In genomic region chr12:120242275-120242799, GRCh38 we compare ENCODE assay signal across 11 cellular contexts. TPM values are rescaled to one million over a fixed set of nuclear protein-coding genes. Genes with fewer than 3 reads are reported as not detected.
DNase-seq lines count a peak whose midpoint lies in the region; ATAC-seq, FAIRE-seq and TF ChIP-seq lines count a peak whose summit lies in the region.
"Had no signal": no experiment of that assay in that cellular context is flagged by ENCODE, and none has a peak within 500 bp of the region (broad histone marks: within the 10 kb centered on the region; RNA-seq: fewer than 3 reads in every experiment).

No MANE protein-coding gene starts in this region.

- FAIRE-seq in RCC 7860 (lab: Jason Lieb, UNC) = no peak

- H3K9me3 ChIP-seq in lung (ENCODE audit: control insufficient read depth in 2 of 2, insufficient read depth in 1 of 2, low read length in 1 of 2) (no peaks in the 10 kb centered on the region), stomach smooth muscle (ENCODE audit: control insufficient read depth in 2 of 2, low read length in 2 of 2) (no peaks in the 10 kb centered on the region), HAP-1 (no peaks in the 10 kb centered on the region), ascending aorta (no peaks in the 10 kb centered on the region)

- H3K4me1 ChIP-seq in lung (ENCODE audit: control insufficient read depth in 2 of 2, insufficient read depth in 2 of 2, low read length in 2 of 2) (peaks cover 24 to 44% of the 10 kb centered on the region in 2 donors), stomach smooth muscle (ENCODE audit: control insufficient read depth, insufficient read depth, low read length) (peaks cover 58% of the 10 kb centered on the region), HAP-1 (no peaks in the 10 kb centered on the region; the same call in 1 of the 2 replicates), ascending aorta (peaks cover 10 to 41% of the 10 kb centered on the region in 2 donors)

- no peaks in the 10 kb centered on the region for H3K36me3 ChIP-seq in lung (ENCODE audit: control insufficient read depth in 2 of 2, insufficient read depth in 2 of 2, low read length in 2 of 2)
- H3K36me3 ChIP-seq in stomach smooth muscle (ENCODE audit: control insufficient read depth in 2 of 2, insufficient read depth in 2 of 2, low read length in 2 of 2) = no peaks in the 10 kb centered on the region
- no peaks in the 10 kb centered on the region for H3K36me3 ChIP-seq in HAP-1 (replicated peaks)
- H3K36me3 ChIP-seq in ascending aorta = peaks cover 0 to 8% of the 10 kb centered on the region in 2 donors

- intact Hi-C loops in head of caudate nucleus (cut with DNase I) = no loop called here
- intact Hi-C loops in ascending aorta (cut with DNase I) = no loop called here

- H3K9ac ChIP-seq in stomach smooth muscle (ENCODE audit: low read length in 2 of 2) = peak overlapping the region in 1 of 2 donors; percentile 21

- no peaks in the 10 kb centered on the region for H3K27me3 ChIP-seq in lung (ENCODE audit: control insufficient read depth, insufficient read depth)
- no peaks in the 10 kb centered on the region for H3K27me3 ChIP-seq in stomach smooth muscle (ENCODE audit: control insufficient read depth in 1 of 2, insufficient read depth in 2 of 2, low read length in 2 of 2)
- H3K27me3 ChIP-seq in HAP-1 (ENCODE audit: low read depth) = no peaks in the 10 kb centered on the region
- no peaks in the 10 kb centered on the region for H3K27me3 ChIP-seq in ascending aorta

- H3K4me3 ChIP-seq in lung (no peak overlapping the region), stomach smooth muscle (ENCODE audit: low read length in 2 of 2) (no peak overlapping the region), HAP-1 (no peak overlapping the region), ascending aorta (no peak overlapping the region)

- in situ Hi-C loops in HAP-1 (cut with MboI; ENCODE audit: low sequenced_read_pairs) = no loop called here

- no peak for TF ChIP-seq CTCF in lung (IDR thresholded peaks at IDR 0.05; ENCODE audit: control extremely low read depth, extremely low read depth)
- TF ChIP-seq CTCF in ascending aorta (IDR thresholded peaks at IDR 0.05) = no peak

- peak overlapping the region; percentile 99 for H3K27ac ChIP-seq in epithelial cell of prostate
- peak overlapping the region in 1 of 2 donors; percentile 62 for H3K27ac ChIP-seq in lung (ENCODE audit: low read depth in 1 of 2, low read length in 1 of 2)
- peak overlapping the region; percentile 31 for H3K27ac ChIP-seq in stomach smooth muscle (ENCODE audit: low read length)
- H3K27ac ChIP-seq in ascending aorta = peak overlapping the region in 1 of 2 donors; percentile 36

- ATAC-seq in lung (ENCODE audit: insufficient read depth, low FRiP score) = peak; percentile 36

- WGBS in lung, 2 donors = 52 to 58% methylated on average over 9 of the region's 9 CpGs

- peak; percentile 1 for DNase-seq in RPMI8226
- no peak for DNase-seq in epithelial cell of prostate (ENCODE audit: low read depth, low spot score)
- no peak for DNase-seq in lung (ENCODE audit: low spot score)
- no peak for DNase-seq in HAP-1 (ENCODE audit: low spot score in 2 of 2)
- DNase-seq in head of caudate nucleus = no peak
- no peak for DNase-seq in RCC 7860 (ENCODE audit: low spot score)
- no peak for DNase-seq in ascending aorta (ENCODE audit: low spot score in 2 of 2)
- DNase-seq: MV-4-11, NCI-H2227 treated with DMSO at 0.1 percent for 48 hours had no signal

RNA-seq across cellular contexts. Expression of gene PXN, which starts 23.2 kb away (rescaled TPM):
- total RNA-seq in lung (100 to 1,000 TPM in 1 of 2 donors, 10 to 100 TPM in 1; 81.1 to 117 TPM), ascending aorta (282 TPM)
- 10 to 100 TPM; 81.3 to 100.0 TPM for polyA plus RNA-seq in lung

RNA-seq across cellular contexts. Expression of gene RPLP0, which starts 41.4 kb away (rescaled TPM):
- total RNA-seq in lung (1,000 to 10,000 TPM; 1,492 to 1,979 TPM), ascending aorta (2,244 TPM)
- 1,000 to 10,000 TPM; 2,934 to 3,190 TPM for polyA plus RNA-seq in lung

RNA-seq across cellular contexts. Expression of gene GCN1, which starts 47.8 kb away (rescaled TPM):
- total RNA-seq in lung = 10 to 100 TPM; 76.4 to 93.6 TPM
- polyA plus RNA-seq in lung = 10 to 100 TPM; 19.3 to 29.7 TPM
- total RNA-seq in ascending aorta = 49.0 TPM

RNA-seq across cellular contexts. Expression of gene RNU4-2, which starts 49.4 kb away (rescaled TPM):
- total RNA-seq in lung = over 10,000 TPM in 1 of 2 donors, under 1 TPM in 1; under 0.01 to 10,045 TPM
- not detected for polyA plus RNA-seq in lung
- total RNA-seq in ascending aorta = not detected
- polyA plus RNA-seq: BJ had no signal

RNA-seq across cellular contexts. Expression of gene RNU4-1, which starts 50.7 kb away (rescaled TPM):
- 1,000 to 10,000 TPM in 1 of 2 donors, under 1 TPM in 1; under 0.01 to 2,200 TPM for total RNA-seq in lung
- not detected for polyA plus RNA-seq in lung
- not detected for total RNA-seq in ascending aorta
- polyA plus RNA-seq: BJ had no signal
